8 cellular contexts compared by ENCODE assay signal in the genomic region with DNA sequence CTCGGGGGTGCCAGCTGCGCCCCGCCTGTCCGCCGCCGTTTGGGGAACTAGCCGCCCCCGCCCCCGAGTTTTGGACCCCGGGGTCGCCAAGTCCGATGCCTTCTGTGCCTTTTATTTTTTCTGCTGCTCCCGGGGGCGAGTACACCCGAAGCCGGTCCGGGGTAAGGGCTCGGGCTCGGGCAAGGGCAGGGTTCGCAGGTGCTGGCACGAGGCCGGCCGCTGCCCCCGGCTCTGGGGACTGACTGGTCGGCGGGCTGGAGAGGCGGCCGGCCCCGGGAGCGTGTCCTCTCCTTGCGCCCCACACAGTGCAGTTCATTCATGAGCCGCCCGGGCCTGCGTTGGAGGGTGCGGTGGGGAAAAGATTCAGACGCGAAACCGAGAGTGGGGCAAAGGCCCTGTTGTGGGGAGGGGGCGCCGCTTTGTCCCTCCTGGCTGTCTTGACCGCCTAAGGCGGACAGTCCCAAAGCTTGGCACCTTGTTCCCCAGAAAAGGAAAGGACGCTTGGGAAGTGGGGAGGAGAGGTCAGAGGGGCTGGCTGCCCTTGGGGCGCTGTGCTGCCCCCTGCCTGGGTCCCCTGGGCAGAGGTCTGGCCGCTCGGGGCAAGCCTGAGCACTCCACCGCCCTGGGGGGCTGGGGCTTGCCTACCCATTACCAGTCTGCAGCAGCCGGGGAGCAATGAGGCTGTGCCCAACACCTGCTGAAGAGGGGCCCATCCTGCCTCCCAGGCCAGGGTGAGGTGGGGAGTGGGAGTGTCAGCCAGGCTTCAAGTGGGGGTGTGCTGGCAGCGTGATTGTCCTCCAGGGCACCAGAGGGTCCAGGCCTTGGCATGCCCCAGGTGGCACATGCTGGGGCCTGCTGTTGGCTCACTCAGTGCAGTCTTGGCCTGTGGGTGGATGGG. TPM values are rescaled to one million over a fixed set of nuclear protein-coding genes. Genes with fewer than 3 reads are reported as not detected.
DNase-seq lines count a peak whose midpoint lies in the region; ATAC-seq and TF ChIP-seq lines count a peak whose summit lies in the region.

No MANE protein-coding gene starts in this region.

- POLR2A ChIA-PET in PC-9 (lab: Charles Lee; ENCODE audit: unreplicated experiment): interaction anchor here (0.5 to 0.7 kb wide), 3 partner anchors 11 to 129 kb away, joined by 3 to 15 read pairs (median 4); partner anchors contain the start of gene SLC35B2

- WGBS in mammary epithelial cell (ENCODE audit: low coverage, missing lambda C conversion rate): 1% methylated on average over 9 of the region's 49 CpGs

- peak; percentile 28 for ATAC-seq in GM18907 (IDR thresholded peaks at IDR 0.05; ENCODE audit: unreplicated experiment)
- ATAC-seq in HG02885 (IDR thresholded peaks at IDR 0.05; ENCODE audit: poor library complexity, unreplicated experiment): no peak
- no peak for ATAC-seq in HG03135 (IDR thresholded peaks at IDR 0.05; ENCODE audit: unreplicated experiment)

- H3K4me3 ChIP-seq in PC-9 (peak overlapping the region; percentile 94), mammary epithelial cell (replicated peaks in 1 of 3; ENCODE audit: insufficient read depth in 1 of 3, low read depth in 2 of 3, low read length in 3 of 3) (peak overlapping the region; percentile 81 to 88 (median 86))

- H3K9ac ChIP-seq in mammary epithelial cell (ENCODE audit: insufficient read depth, low read length): peak overlapping the region; percentile 78

- TF ChIP-seq CTCF in PC-9 (conservative IDR thresholded peaks at IDR 0.05) (no peak), mammary epithelial cell (conservative IDR thresholded peaks at IDR 0.05 in 1 of 2, IDR thresholded peaks at IDR 0.05 in 1 of 2; ENCODE audit: extremely low read depth in 1 of 2, insufficient read depth in 1 of 2, low read depth in 1 of 2, low read length in 2 of 2) (peak in 1 of 2 donors; percentile 8)

- peaks cover 57% of the 10 kb centered on the region for H3K79me2 ChIP-seq in PC-9 (ENCODE audit: low read depth)
- H3K79me2 ChIP-seq in mammary epithelial cell (ENCODE audit: insufficient read depth, low read length): peaks cover 96% of the 10 kb centered on the region

- H3K27me3 ChIP-seq in PC-9 (ENCODE audit: insufficient read depth, low read depth) (no peaks in the 10 kb centered on the region), mammary epithelial cell (ENCODE audit: insufficient read depth, low read length) (no peaks in the 10 kb centered on the region)

- H3K4me2 ChIP-seq in PC-9 (peak overlapping the region; percentile 85), mammary epithelial cell (ENCODE audit: insufficient read depth, low read depth, low read length) (peak overlapping the region; percentile 98)

- DNase-seq in Ammon's horn (ENCODE audit: low spot score) (peak; percentile 33), PC-9 (peak in 1 of 2 experiments; percentile 39), mammary epithelial cell (peak; percentile 57), islet precursor cell (peak; percentile 73)
- peak; percentile 44 for DNase-seq in stimulated activated CD4-positive, alpha-beta T cell treated with anti-CD3 and anti-CD28 coated beads, Interleukin-15, amount 100 ng/mL, for 24 hours

- peaks cover 36% of the 10 kb centered on the region for H3K4me1 ChIP-seq in PC-9 (replicated peaks; ENCODE audit: insufficient read depth)
- peaks cover 34% of the 10 kb centered on the region for H3K4me1 ChIP-seq in mammary epithelial cell (ENCODE audit: insufficient read depth, low read length)

- dilution Hi-C loops in mammary epithelial cell (cut with HindIII; ENCODE audit: low sequenced_read_pairs): no loop called here

- H3K9me2 ChIP-seq in PC-9 (ENCODE audit: insufficient read depth): no peaks in the 10 kb centered on the region

- H3F3A ChIP-seq in PC-9 (ENCODE audit: insufficient read depth, low read depth): peaks cover 15% of the 10 kb centered on the region; the same call in 1 of the 2 replicates

- TSS peak; percentile 32 for BruUV-seq in PC-9 (replicated peaks; lab: Mats Ljungman, UMichigan)
- BruUV-seq in mammary epithelial cell (replicated peaks; lab: Mats Ljungman, UMichigan): no TSS peak

- CTCF ChIA-PET in PC-9 (lab: Charles Lee) (interaction anchor here (0.6 kb wide), 1 partner anchor 129 kb away, joined by 4 read pairs; no protein-coding TSS in a partner anchor), mammary epithelial cell (lab: Charles Lee; ENCODE audit: low non-redundant PET) (interaction anchor here (0.6 kb wide), 1 partner anchor 96 kb away, joined by 9 read pairs; no protein-coding TSS in a partner anchor)

- H3K36me3 ChIP-seq in PC-9 (ENCODE audit: low read depth): 0 out of 2 replicates have a peak, but pooled peaks cover 9% of the 10 kb centered on the region
- no peaks in the 10 kb centered on the region for H3K36me3 ChIP-seq in mammary epithelial cell (ENCODE audit: insufficient read depth, low read length)

- H4K20me1 ChIP-seq in PC-9 (ENCODE audit: insufficient read depth) (peaks cover 32% of the 10 kb centered on the region), mammary epithelial cell (ENCODE audit: insufficient read depth, low read length) (peaks cover 5% of the 10 kb centered on the region)

- intact Hi-C loops in PC-9 (cut with micrococcal nuclease; ENCODE audit: unreplicated experiment): no loop called here
- intact Hi-C loops in mammary epithelial cell (cut with micrococcal nuclease): loop anchor here (1.0 to 2.0 kb wide), 3 partner anchors 23 to 32 kb away; no protein-coding TSS in a partner anchor

- H3K9me3 ChIP-seq in PC-9 (ENCODE audit: insufficient read depth, low read depth): no peaks in the 10 kb centered on the region
- H3K9me3 ChIP-seq in mammary epithelial cell (replicated peaks; ENCODE audit: insufficient read depth, low read length): no peaks in the 10 kb centered on the region

- H3K27ac ChIP-seq in PC-9: no peak overlapping the region
- peak overlapping the region; percentile 63 for H3K27ac ChIP-seq in mammary epithelial cell (ENCODE audit: insufficient read depth, low read depth, low read length)

- in situ Hi-C loops in mammary epithelial cell (cut with MboI; ENCODE audit: low sequenced_read_pairs in 2 of 2): no loop called here

- H2AFZ ChIP-seq in PC-9: peak overlapping the region; percentile 97
- peak overlapping the region; percentile 55 for H2AFZ ChIP-seq in mammary epithelial cell (ENCODE audit: low read depth, low read length)

RNA-seq across cellular contexts. Expression of gene TMEM63B, which starts 0.9 kb away (rescaled TPM):
- total RNA-seq in PC-9 (2021) (36.1 and 38.5 TPM in 2 replicates), mammary epithelial cell (100 to 1,000 TPM; 121 to 182 TPM)
- 141 TPM for polyA plus RNA-seq in mammary epithelial cell
- 256 TPM for polyA minus RNA-seq in mammary epithelial cell

RNA-seq across cellular contexts. Expression of gene MRPL14, which starts 1.0 kb away (rescaled TPM):
- 96.3 and 97.9 TPM in 2 replicates for total RNA-seq in PC-9 (2021)
- 10 to 100 TPM; 57.2 to 82.0 TPM for total RNA-seq in mammary epithelial cell
- 110 TPM for polyA plus RNA-seq in mammary epithelial cell
- polyA minus RNA-seq in mammary epithelial cell: 56.3 TPM

RNA-seq across cellular contexts. Expression of gene CAPN11, which starts 30.4 kb away (rescaled TPM):
- total RNA-seq in PC-9 (2021) (not detected in 2 replicates), mammary epithelial cell (1 to 10 TPM in 1 of 2 donors, not detected in 1; 2.0 TPM)
- not detected for polyA plus RNA-seq in mammary epithelial cell
- polyA minus RNA-seq in mammary epithelial cell: 1.3 TPM
